ENCODE assay signal across 14 cellular contexts in the genomic region with DNA sequence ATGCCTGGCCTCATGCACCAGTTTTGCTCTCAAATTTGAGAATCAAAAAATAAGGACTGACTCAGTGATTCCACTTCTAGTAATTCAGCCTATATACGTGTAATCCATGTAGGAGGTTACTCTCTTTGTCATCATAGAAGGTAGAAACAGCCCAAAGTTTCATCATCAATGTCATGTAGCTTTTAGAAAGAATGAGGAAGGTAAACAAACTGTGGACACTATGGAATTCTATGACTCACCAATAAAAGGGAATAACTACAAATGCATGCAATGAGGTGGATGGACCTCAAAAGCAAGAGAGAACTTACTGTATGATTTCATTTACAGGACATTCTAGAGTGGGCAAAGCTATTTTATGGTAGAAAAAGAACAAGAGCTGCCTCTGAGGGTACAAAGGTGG.
DNase-seq lines count a peak whose midpoint lies in the region; ATAC-seq and TF ChIP-seq lines count a peak whose summit lies in the region.
"Had no signal": no experiment of that assay in that cellular context is flagged by ENCODE, and none has a peak within 500 bp of the region (broad histone marks: within the 10 kb centered on the region; RNA-seq: fewer than 3 reads in every experiment).

No MANE protein-coding gene starts in this region.

- peaks cover 47% of the 10 kb centered on the region for H3K4me1 ChIP-seq in SJSA1 (replicated peaks)
- H3K4me1 ChIP-seq: body of pancreas, Peyer's patch had no signal

- intact Hi-C loops in posterior cingulate gyrus (cut with DNase I), result no loop called here

- DNase-seq in HCEC 1CT, result peak; percentile 94
- DNase-seq in SJSA1 (ENCODE audit: low read depth in 1 of 2, low spot score in 2 of 2), result peak in 1 of 2 experiments; percentile 84
- DNase-seq in fibroblast of mammary gland (ENCODE audit: low read depth), result peak; percentile 86
- peak; percentile 92 for DNase-seq in skeletal muscle cell (ENCODE audit: low read depth)
- no peak for DNase-seq in posterior cingulate gyrus
- DNase-seq in NCI-H187 (lab: John Stamatoyannopoulos, UW), result no peak
- DNase-seq in middle frontal gyrus (ENCODE audit: extremely low spot score, low spot score), result no peak
- DNase-seq: body of pancreas, glutamatergic neuron, NCI-H2029 treated with DMSO at 0.1 percent for 48 hours, Peyer's patch, sigmoid colon, WERI-Rb-1 had no signal

- peak overlapping the region; percentile 90 for H3K27ac ChIP-seq in SJSA1
- H3K27ac ChIP-seq: body of pancreas, Peyer's patch, sigmoid colon, WERI-Rb-1 had no signal

- H3K4me3 ChIP-seq in SJSA1 (no peak overlapping the region), fibroblast of mammary gland (ENCODE audit: control insufficient read depth, low read depth, low read length) (no peak overlapping the region), skeletal muscle cell (ENCODE audit: low read depth, low read length) (no peak overlapping the region)
- H3K4me3 ChIP-seq: body of pancreas, Peyer's patch, sigmoid colon had no signal

- no peaks in the 10 kb centered on the region for H3K36me3 ChIP-seq in SJSA1
- H3K36me3 ChIP-seq: Peyer's patch, sigmoid colon, WERI-Rb-1 had no signal

- no peak for ATAC-seq in GM18867 (IDR thresholded peaks at IDR 0.05; ENCODE audit: unreplicated experiment)
- ATAC-seq: body of pancreas had no signal

- TF ChIP-seq CTCF in fibroblast of mammary gland (conservative IDR thresholded peaks at IDR 0.05; ENCODE audit: control insufficient read depth, insufficient read depth, low read depth, low read length), result no peak

- no peaks in the 10 kb centered on the region for H3K27me3 ChIP-seq in SJSA1 (replicated peaks)
- H3K27me3 ChIP-seq: body of pancreas, Peyer's patch, sigmoid colon had no signal

- no peaks in the 10 kb centered on the region for H3K9me3 ChIP-seq in SJSA1 (replicated peaks)
- H3K9me3 ChIP-seq: body of pancreas, Peyer's patch, sigmoid colon had no signal

Comparison
In these comparisons a context has a peak if more than half of its experiments do, and no peak if none do; other contexts are left out.
1. DNase-seq: peak in HCEC 1CT (single experiment), fibroblast of mammary gland (single experiment) and skeletal muscle cell (single experiment); none in posterior cingulate gyrus (0 of 10), NCI-H187 (0 of 2) and middle frontal gyrus (single experiment).